Comparison of ENCODE assay signal across 10 cellular contexts in genomic region chr6:34115396-34116314, GRCh38. TPM values are rescaled to one million over a fixed set of nuclear protein-coding genes. Genes with fewer than 3 reads are reported as not detected.
A peak's percentile ranks its signal among the peaks of the same experiment; 100 is the strongest.
DNase-seq lines count a peak whose midpoint lies in the region; ATAC-seq and TF ChIP-seq lines count a peak whose summit lies in the region.
"Had no signal": no experiment of that assay in that cellular context is flagged by ENCODE, and none has a peak within 500 bp of the region (broad histone marks: within the 10 kb centered on the region; RNA-seq: fewer than 3 reads in every experiment).

No MANE protein-coding gene starts in this region.

- intact Hi-C loops in sciatic nerve (cut with DNase I): no loop called here

- no peak for ATAC-seq in sciatic nerve
- ATAC-seq: esophagus mucosa had no signal

- no peaks in the 10 kb centered on the region for H3K36me3 Mint-ChIP-seq in neural progenitor cell

- in situ Hi-C loops in GM13976 (cut with MboI; ENCODE audit: low sequenced_read_pairs, unreplicated experiment): no loop called here

- peaks cover 4% of the 10 kb centered on the region for H3K4me1 Mint-ChIP-seq in neural progenitor cell

- H3K79me2 ChIP-seq in MM.1S (ENCODE audit: low read length): no peaks in the 10 kb centered on the region
- H3K79me2 ChIP-seq in neural progenitor cell (ENCODE audit: low read depth): no peaks in the 10 kb centered on the region

- no peak overlapping the region for H3K27ac Mint-ChIP-seq in neural progenitor cell
- H3K27ac Mint-ChIP-seq: activated T-helper 2 cell treated with anti-CD3 and anti-CD28 coated beads, Interferon-gamma antibody, Interleukin-2, Interleukin-4, amounts not matched to agents 10 μg/mL and 5 μg/mL and 100 μg/mL, durations not matched to agents 14 hours and 24 hours and 36 hours had no signal

- no peak for TF ChIP-seq CTCF in GM13976 (IDR thresholded peaks at IDR 0.05; ENCODE audit: borderline replicate concordance, control extremely low read depth, extremely low read depth, insufficient read depth, missing control alignments)
- no peak for TF ChIP-seq CTCF in MM.1S (IDR thresholded peaks at IDR 0.05; ENCODE audit: low read length)
- no peak for TF ChIP-seq CTCF in neural progenitor cell (IDR thresholded peaks at IDR 0.05)

- H3K4me3 Mint-ChIP-seq in neural progenitor cell: no peak overlapping the region

- H3K9ac ChIP-seq in MM.1S (ENCODE audit: low read length) (no peak overlapping the region), neural progenitor cell (no peak overlapping the region)

- H3K27ac ChIP-seq in MM.1S (ENCODE audit: low read length) (no peak overlapping the region), neural progenitor cell (no peak overlapping the region)
- H3K27ac ChIP-seq: neutrophil had no signal

- H3K36me3 ChIP-seq in MM.1S (replicated peaks; ENCODE audit: insufficient read depth, low read length) (no peaks in the 10 kb centered on the region), neural progenitor cell (no peaks in the 10 kb centered on the region)
- H3K36me3 ChIP-seq: neutrophil had no signal

- H2AFZ ChIP-seq in MM.1S (ENCODE audit: low read length): no peak overlapping the region
- H2AFZ ChIP-seq in neural progenitor cell (replicated peaks): no peak overlapping the region

- H3K4me2 ChIP-seq in MM.1S (ENCODE audit: low read depth, low read length): no peak overlapping the region
- no peak overlapping the region for H3K4me2 ChIP-seq in neural progenitor cell

- no peaks in the 10 kb centered on the region for H3F3A ChIP-seq in MM.1S (ENCODE audit: insufficient read depth, low read length)
- no peaks in the 10 kb centered on the region for H3F3A ChIP-seq in neural progenitor cell (ENCODE audit: low read depth)

- H3K9me3 Mint-ChIP-seq in neural progenitor cell: no peaks in the 10 kb centered on the region
- H3K9me3 Mint-ChIP-seq: activated T-helper 2 cell treated with anti-CD3 and anti-CD28 coated beads, Interferon-gamma antibody, Interleukin-2, Interleukin-4, amounts not matched to agents 10 μg/mL and 5 μg/mL and 100 μg/mL, durations not matched to agents 14 hours and 24 hours and 36 hours had no signal

- no peaks in the 10 kb centered on the region for H3K9me2 ChIP-seq in MM.1S (replicated peaks; ENCODE audit: insufficient read depth, low read length)

- H4K20me1 ChIP-seq in MM.1S (ENCODE audit: insufficient read depth, low read length) (no peaks in the 10 kb centered on the region), neural progenitor cell (ENCODE audit: low read depth) (peaks cover 25% of the 10 kb centered on the region)

- H3K4me1 ChIP-seq in MM.1S (ENCODE audit: low read length) (no peaks in the 10 kb centered on the region), neural progenitor cell (no peaks in the 10 kb centered on the region)

- H3K4me3 ChIP-seq in MM.1S (ENCODE audit: low read length) (no peak overlapping the region), neural progenitor cell (no peak overlapping the region)

- no peaks in the 10 kb centered on the region for H3K9me3 ChIP-seq in MM.1S (replicated peaks; ENCODE audit: insufficient read depth, low read length)
- H3K9me3 ChIP-seq in neural progenitor cell (ENCODE audit: low read depth): no peaks in the 10 kb centered on the region
- H3K9me3 ChIP-seq: neutrophil had no signal

- peaks cover 79% of the 10 kb centered on the region for H3K27me3 ChIP-seq in MM.1S (replicated peaks; ENCODE audit: insufficient read depth, low read length)
- H3K27me3 ChIP-seq in neural progenitor cell: no peaks in the 10 kb centered on the region

- peaks cover 23% of the 10 kb centered on the region for H3K27me3 Mint-ChIP-seq in neural progenitor cell (ENCODE audit: insufficient read depth, low read depth)

- DNase-seq in GM13976 (ENCODE audit: low spot score) (peak; percentile 73), MM.1S (peak; percentile 10), ecto neural progenitor cell (ENCODE audit: low spot score) (peak; percentile 76), neural progenitor cell (ENCODE audit: low spot score) (peak; percentile 92), H4 (ENCODE audit: low spot score) (no peak), sciatic nerve (ENCODE audit: low spot score) (no peak)
- DNase-seq in activated effector memory CD4-positive, alpha-beta T cell treated with Interleukin-2 at 50 U/mL for 16 hours: no peak

RNA-seq across cellular contexts. Expression of gene GRM4, which starts 30.2 kb away (rescaled TPM):
- 1.2 and 1.8 TPM in 2 replicates for total RNA-seq in neural progenitor cell (ENCODE audit: low replicate concordance)
- total RNA-seq in H4 (2014; rRNA removed; shearing (Covaris generic)): not detected in 2 replicates
- total RNA-seq in sciatic nerve: not detected
- total RNA-seq: activated T-helper 2 cell treated with anti-CD3 and anti-CD28 coated beads, Interferon-gamma antibody, Interleukin-2, Interleukin-4, amounts not matched to agents 10 μg/mL and 5 μg/mL and 100 μg/mL, durations not matched to agents 14 hours and 24 hours and 36 hours; esophagus mucosa had no signal

Comparison
In these comparisons a context has a peak if more than half of its experiments do, and no peak if none do; other contexts are left out.
1. DNase-seq: peak in GM13976 (single experiment), MM.1S (single experiment), ecto neural progenitor cell (single experiment) and neural progenitor cell (single experiment); none in H4 (single experiment), activated effector memory CD4-positive, alpha-beta T cell treated with Interleukin-2 at 50 U/mL for 16 hours (single experiment) and sciatic nerve (single experiment).